ENCODE assay signal across 10 cellular contexts in the genomic region with DNA sequence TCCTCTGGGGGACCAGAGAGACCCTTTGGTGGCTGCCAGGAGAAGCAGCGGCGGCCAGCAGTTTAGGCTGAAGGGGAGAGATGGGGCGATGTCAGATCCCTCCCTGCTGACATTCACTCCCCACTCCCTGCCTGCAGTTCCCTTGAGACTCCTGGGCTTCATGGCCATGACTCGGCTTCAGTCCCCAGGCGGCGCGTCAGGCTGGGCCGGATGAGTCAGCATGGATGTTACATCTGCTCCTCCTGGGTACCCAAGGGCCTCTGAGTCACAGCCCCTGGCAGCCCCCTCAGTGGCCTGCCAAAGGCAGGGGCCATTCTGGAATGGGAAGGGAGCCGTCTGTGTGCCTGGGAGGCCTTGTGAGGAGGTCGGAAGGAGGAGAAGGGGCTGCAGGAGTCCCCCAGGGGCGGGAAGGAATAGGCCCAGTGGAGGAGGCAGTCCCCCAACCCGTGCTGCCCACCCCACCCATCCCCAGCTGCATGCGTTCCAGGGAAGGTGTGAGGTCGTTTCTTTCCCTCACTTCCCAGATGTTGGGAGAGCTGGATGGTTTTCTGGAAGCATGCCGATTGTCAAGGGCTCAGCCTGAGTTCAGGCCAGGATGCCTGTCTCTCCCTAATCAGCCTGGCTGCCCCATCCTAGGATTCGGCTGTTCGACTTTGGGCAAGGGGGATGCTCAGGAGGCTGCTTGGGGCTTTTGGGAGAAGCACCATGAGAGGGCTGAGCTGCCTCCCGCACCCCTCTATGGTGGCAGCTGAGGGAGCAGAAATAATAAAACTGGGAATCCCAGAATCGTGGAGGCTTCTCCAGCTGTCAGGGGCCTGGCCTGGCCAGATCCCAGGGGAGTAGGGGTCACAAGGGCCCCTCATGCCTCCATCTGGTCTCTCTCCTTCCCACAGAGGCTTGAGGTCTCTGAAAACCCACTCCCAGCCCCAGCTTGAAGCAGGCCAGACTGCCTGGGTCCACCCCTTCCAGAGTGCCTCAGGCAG. TPM values are rescaled to one million over a fixed set of nuclear protein-coding genes. Genes with fewer than 3 reads are reported as not detected.
DNase-seq lines count a peak whose midpoint lies in the region; ATAC-seq and TF ChIP-seq lines count a peak whose summit lies in the region.
"Had no signal": no experiment of that assay in that cellular context is flagged by ENCODE, and none has a peak within 500 bp of the region (broad histone marks: within the 10 kb centered on the region; RNA-seq: fewer than 3 reads in every experiment).

No MANE protein-coding gene starts in this region.

- DNase-seq in ELF-1 (ENCODE audit: low read depth, low spot score) (peak; percentile 77), NCI-H1092 (lab: John Stamatoyannopoulos, UW) (peak; percentile 17), mammary epithelial cell (peak; percentile 71), neural crest cell (ENCODE audit: low read depth, low spot score) (no peak), esophagus squamous epithelium (lab: John Stamatoyannopoulos, UW) (no peak), inferior parietal cortex (ENCODE audit: extremely low spot score) (no peak)
- DNase-seq in T-helper 2 cell treated with Interferon-gamma antibody and Interleukin-4, amounts not matched to agents 5 μg/mL and 100 μg/mL, for 36 hours (ENCODE audit: low spot score) = no peak

- H3K36me3 ChIP-seq in mammary epithelial cell (ENCODE audit: insufficient read depth, low read length) (no peaks in the 10 kb centered on the region), esophagus squamous epithelium (no peaks in the 10 kb centered on the region)
- H3K36me3 ChIP-seq: HAP-1 had no signal

- no peak overlapping the region for H2AFZ ChIP-seq in mammary epithelial cell (ENCODE audit: low read depth, low read length)

- H3K4me2 ChIP-seq in mammary epithelial cell (ENCODE audit: insufficient read depth, low read depth, low read length) = no peak overlapping the region

- no peak for ATAC-seq in GM21367 (IDR thresholded peaks at IDR 0.05; ENCODE audit: unreplicated experiment)

- TF ChIP-seq CTCF in mammary epithelial cell (conservative IDR thresholded peaks at IDR 0.05 in 1 of 2, IDR thresholded peaks at IDR 0.05 in 1 of 2; ENCODE audit: extremely low read depth in 1 of 2, insufficient read depth in 1 of 2, low read depth in 1 of 2, low read length in 2 of 2) = no peak
- TF ChIP-seq CTCF in neural crest cell (conservative IDR thresholded peaks at IDR 0.05) = no peak
- TF ChIP-seq CTCF in esophagus squamous epithelium (IDR thresholded peaks at IDR 0.05) = no peak

- H3K9ac ChIP-seq in mammary epithelial cell (ENCODE audit: insufficient read depth, low read length) = no peak overlapping the region

- H3K27ac Mint-ChIP-seq in neural crest cell (ENCODE audit: unreplicated experiment) = peak overlapping the region; percentile 50
- H3K27ac Mint-ChIP-seq in T-helper 2 cell treated with Interferon-gamma antibody and Interleukin-4, amounts not matched to agents 5 μg/mL and 100 μg/mL, for 36 hours = no peak overlapping the region

- H3K27ac ChIP-seq in mammary epithelial cell (ENCODE audit: insufficient read depth, low read depth, low read length) (no peak overlapping the region), esophagus squamous epithelium (no peak overlapping the region)

- H3K4me3 Mint-ChIP-seq in neural crest cell = peak overlapping the region; percentile 27
- H3K4me3 Mint-ChIP-seq in T-helper 2 cell treated with Interferon-gamma antibody and Interleukin-4, amounts not matched to agents 5 μg/mL and 100 μg/mL, for 36 hours = no peak overlapping the region

- H3K36me3 Mint-ChIP-seq in neural crest cell (ENCODE audit: low read depth) = no peaks in the 10 kb centered on the region
- H3K36me3 Mint-ChIP-seq in T-helper 2 cell treated with Interferon-gamma antibody and Interleukin-4, amounts not matched to agents 5 μg/mL and 100 μg/mL, for 36 hours (ENCODE audit: low read depth) = no peaks in the 10 kb centered on the region

- no peaks in the 10 kb centered on the region for H4K20me1 ChIP-seq in mammary epithelial cell (ENCODE audit: insufficient read depth, low read length)

- H3K4me3 ChIP-seq in mammary epithelial cell (replicated peaks in 1 of 3; ENCODE audit: insufficient read depth in 1 of 3, low read depth in 2 of 3, low read length in 3 of 3) = no peak overlapping the region
- H3K4me3 ChIP-seq in esophagus squamous epithelium = no peak overlapping the region
- H3K4me3 ChIP-seq: HAP-1, lung had no signal

- H3K79me2 ChIP-seq in mammary epithelial cell (ENCODE audit: insufficient read depth, low read length) = no peaks in the 10 kb centered on the region

- H3K27me3 ChIP-seq in mammary epithelial cell (ENCODE audit: insufficient read depth, low read length) (no peaks in the 10 kb centered on the region), esophagus squamous epithelium (peaks cover 0 to 37% (median 0%) of the 10 kb centered on the region in 4 donors)

- in situ Hi-C loops in mammary epithelial cell (cut with MboI; ENCODE audit: low sequenced_read_pairs in 2 of 2) = no loop called here

- no peak for TF ChIP-seq POLR2A in esophagus squamous epithelium (IDR thresholded peaks at IDR 0.05)

- 65% methylated on average over 15 of the region's 19 CpGs for WGBS in mammary epithelial cell (ENCODE audit: low coverage, missing lambda C conversion rate)
- 59 to 74% methylated on average over 3 to 8 of the region's 19 CpGs for whole genome bisulfite sequencing in esophagus squamous epithelium, 2 donors

- peaks cover 53% of the 10 kb centered on the region for H3K4me1 Mint-ChIP-seq in neural crest cell
- no peaks in the 10 kb centered on the region for H3K4me1 Mint-ChIP-seq in T-helper 2 cell treated with Interferon-gamma antibody and Interleukin-4, amounts not matched to agents 5 μg/mL and 100 μg/mL, for 36 hours (ENCODE audit: low read depth)

- intact Hi-C loops in mammary epithelial cell (cut with micrococcal nuclease) = no loop called here
- intact Hi-C loops in esophagus squamous epithelium (cut with DNase I) = no loop called here

- H3K4me1 ChIP-seq in mammary epithelial cell (ENCODE audit: insufficient read depth, low read length) (no peaks in the 10 kb centered on the region), esophagus squamous epithelium (peaks cover 0 to 8% (median 0%) of the 10 kb centered on the region in 3 donors)
- H3K4me1 ChIP-seq: HAP-1 had no signal

- H3K9me3 ChIP-seq in mammary epithelial cell (replicated peaks; ENCODE audit: insufficient read depth, low read length) (no peaks in the 10 kb centered on the region), esophagus squamous epithelium (no peaks in the 10 kb centered on the region)
- H3K9me3 ChIP-seq: HAP-1 had no signal

- H3K9me3 Mint-ChIP-seq in neural crest cell = no peaks in the 10 kb centered on the region
- H3K9me3 Mint-ChIP-seq in T-helper 2 cell treated with Interferon-gamma antibody and Interleukin-4, amounts not matched to agents 5 μg/mL and 100 μg/mL, for 36 hours = no peaks in the 10 kb centered on the region

- peaks cover 29% of the 10 kb centered on the region for H3K27me3 Mint-ChIP-seq in neural crest cell (ENCODE audit: low read depth)
- H3K27me3 Mint-ChIP-seq in T-helper 2 cell treated with Interferon-gamma antibody and Interleukin-4, amounts not matched to agents 5 μg/mL and 100 μg/mL, for 36 hours (ENCODE audit: low read depth) = peaks cover 31% of the 10 kb centered on the region

- no TSS peak for BruUV-seq in mammary epithelial cell (replicated peaks; lab: Mats Ljungman, UMichigan)

- dilution Hi-C loops in mammary epithelial cell (cut with HindIII; ENCODE audit: low sequenced_read_pairs) = no loop called here

- CTCF ChIA-PET in mammary epithelial cell (lab: Charles Lee; ENCODE audit: low non-redundant PET) = no interaction called here

RNA-seq across cellular contexts. Expression of a gene that starts 9.7 kb away (rescaled TPM):
- total RNA-seq in mammary epithelial cell (not detected), neural crest cell (17.7 and 18.7 TPM in 2 replicates), esophagus squamous epithelium (1 to 10 TPM in 1 of 4 donors, under 1 TPM in 2, not detected in 1; 0.09 to 1.1 (median 0.76) TPM)
- polyA plus RNA-seq in mammary epithelial cell = 0.03 TPM
- polyA minus RNA-seq in mammary epithelial cell = not detected

Comparison
In these comparisons a context has a peak if more than half of its experiments do, and no peak if none do; other contexts are left out.
1. DNase-seq: peak in ELF-1 (single experiment), NCI-H1092 (single experiment) and mammary epithelial cell (single experiment); none in neural crest cell (single experiment), esophagus squamous epithelium (single experiment), inferior parietal cortex (single experiment) and T-helper 2 cell treated with Interferon-gamma antibody and Interleukin-4, amounts not matched to agents 5 μg/mL and 100 μg/mL, for 36 hours (single experiment).